Comparison of ENCODE assay signal across 17 cellular contexts in genomic region chr5:174364676-174365075, GRCh38.
DNase-seq lines count a peak whose midpoint lies in the region; ATAC-seq and TF ChIP-seq lines count a peak whose summit lies in the region.
"Had no signal": no experiment of that assay in that cellular context is flagged by ENCODE, and none has a peak within 500 bp of the region (broad histone marks: within the 10 kb centered on the region; RNA-seq: fewer than 3 reads in every experiment).

No MANE protein-coding gene starts in this region.

- TF ChIP-seq POLR2A in breast epithelium (IDR thresholded peaks at IDR 0.05) = no peak

- peak overlapping the region; percentile 43 for H2BK12ac ChIP-seq in trophoblast cell (ENCODE audit: low read length)

- H3K4me2 ChIP-seq in mammary epithelial cell (ENCODE audit: insufficient read depth, low read depth, low read length) (no peak overlapping the region), trophoblast cell (ENCODE audit: low read length) (no peak overlapping the region)
- H3K4me2 ChIP-seq: A549, GM23338 had no signal

- H3K27ac ChIP-seq in mammary epithelial cell (ENCODE audit: insufficient read depth, low read depth, low read length) (no peak overlapping the region), breast epithelium (no peak overlapping the region), epithelial cell of prostate (peak overlapping the region; percentile 26), trophoblast cell (ENCODE audit: low read depth, low read length) (no peak overlapping the region)
- H3K27ac ChIP-seq: 22Rv1, A549, C4-2B had no signal

- H3K9me3 ChIP-seq in mammary epithelial cell (replicated peaks; ENCODE audit: insufficient read depth, low read length) = peaks cover 3% of the 10 kb centered on the region
- H3K9me3 ChIP-seq in breast epithelium = peaks cover 0 to 8% of the 10 kb centered on the region in 2 donors
- H3K9me3 ChIP-seq in trophoblast cell (ENCODE audit: insufficient read depth, low read depth, low read length) = peaks cover 2% of the 10 kb centered on the region

- H2BK5ac ChIP-seq in trophoblast cell (ENCODE audit: low read depth, low read length, poor library complexity) = no peak overlapping the region

- no peak overlapping the region for H3K23ac ChIP-seq in trophoblast cell (ENCODE audit: low read length)

- DNase-seq in mammary epithelial cell (peak; percentile 27), breast epithelium (ENCODE audit: low spot score in 2 of 2) (no peak), epithelial cell of prostate (ENCODE audit: low read depth, low spot score) (peak; percentile 33), trophoblast cell (no peak)
- DNase-seq in central memory CD4-positive, alpha-beta T cell = no peak
- DNase-seq: AML-193; Caco-2; CD4-positive, alpha-beta T cell; GDM1; HCEC 1CT; IMR-90 had no signal

- H3K79me2 ChIP-seq in mammary epithelial cell (ENCODE audit: insufficient read depth, low read length) (no peaks in the 10 kb centered on the region), trophoblast cell (ENCODE audit: control insufficient read depth, insufficient read depth, low read length, poor library complexity) (peaks cover 1% of the 10 kb centered on the region)

- H3K9ac ChIP-seq in mammary epithelial cell (ENCODE audit: insufficient read depth, low read length) = no peak overlapping the region
- no peak overlapping the region for H3K9ac ChIP-seq in trophoblast cell (ENCODE audit: low read length)

- H4K91ac ChIP-seq in trophoblast cell (ENCODE audit: low read depth, low read length) = no peak overlapping the region

- H3K27me3 ChIP-seq in mammary epithelial cell (ENCODE audit: insufficient read depth, low read length) (no peaks in the 10 kb centered on the region), breast epithelium (no peaks in the 10 kb centered on the region), trophoblast cell (ENCODE audit: insufficient read depth, low read length) (no peaks in the 10 kb centered on the region)

- intact Hi-C loops in mammary epithelial cell (cut with micrococcal nuclease) (no loop called here), breast epithelium (cut with DNase I; ENCODE audit: low total_unique reads) (no loop called here)

- H3K14ac ChIP-seq in trophoblast cell (ENCODE audit: low read length) = no peak overlapping the region

- CTCF ChIA-PET in mammary epithelial cell (lab: Charles Lee; ENCODE audit: low non-redundant PET) = no interaction called here

- H2AK5ac ChIP-seq in trophoblast cell (ENCODE audit: low read length) = no peak overlapping the region

- H4K12ac ChIP-seq in trophoblast cell (ENCODE audit: low read depth, low read length) = no peak overlapping the region

- H3K18ac ChIP-seq in trophoblast cell (ENCODE audit: low read length) = no peak overlapping the region

- H3K4me1 ChIP-seq in mammary epithelial cell (ENCODE audit: insufficient read depth, low read length) (no peaks in the 10 kb centered on the region), breast epithelium (no peaks in the 10 kb centered on the region), trophoblast cell (ENCODE audit: control insufficient read depth in 1 of 2, insufficient read depth in 2 of 2, low read length in 2 of 2) (peaks cover 2 to 5% of the 10 kb centered on the region in 2 experiments)
- H3K4me1 ChIP-seq: A549, Caco-2 had no signal

- no peak overlapping the region for H2AFZ ChIP-seq in mammary epithelial cell (ENCODE audit: low read depth, low read length)
- H2AFZ ChIP-seq in trophoblast cell (ENCODE audit: insufficient read depth, low read length, poor library complexity) = no peak overlapping the region
- H2AFZ ChIP-seq: GM23338 had no signal

- H3K4me3 ChIP-seq in mammary epithelial cell (replicated peaks in 1 of 3; ENCODE audit: insufficient read depth in 1 of 3, low read depth in 2 of 3, low read length in 3 of 3) (no peak overlapping the region), breast epithelium (no peak overlapping the region), trophoblast cell (ENCODE audit: low read depth, low read length) (no peak overlapping the region)
- H3K4me3 ChIP-seq: A549, GM23338 had no signal

- H3K4ac ChIP-seq in trophoblast cell (ENCODE audit: low read depth, low read length) = peak overlapping the region; percentile 6

- 58% methylated on average over 2 of the region's 2 CpGs for WGBS in mammary epithelial cell (ENCODE audit: low coverage, missing lambda C conversion rate)
- WGBS in trophoblast cell (ENCODE audit: extremely low coverage, insufficient coverage, insufficient read length) = no CpG with 5 or more reads among the region's 2 CpGs

- no TSS peak for BruUV-seq in mammary epithelial cell (replicated peaks; lab: Mats Ljungman, UMichigan)

- TF ChIP-seq CTCF in mammary epithelial cell (conservative IDR thresholded peaks at IDR 0.05 in 1 of 2, IDR thresholded peaks at IDR 0.05 in 1 of 2; ENCODE audit: extremely low read depth in 1 of 2, insufficient read depth in 1 of 2, low read depth in 1 of 2, low read length in 2 of 2) (no peak), breast epithelium (IDR thresholded peaks at IDR 0.05) (no peak)

- H4K20me1 ChIP-seq in mammary epithelial cell (ENCODE audit: insufficient read depth, low read length) = no peaks in the 10 kb centered on the region

- H4K8ac ChIP-seq in trophoblast cell (ENCODE audit: low read depth, low read length) = no peak overlapping the region

- peak overlapping the region; percentile 63 for H2BK120ac ChIP-seq in trophoblast cell (ENCODE audit: insufficient read depth, low read length, poor library complexity)

- H3K79me1 ChIP-seq in trophoblast cell (ENCODE audit: low read length) = peaks cover 15% of the 10 kb centered on the region

- dilution Hi-C loops in mammary epithelial cell (cut with HindIII; ENCODE audit: low sequenced_read_pairs) = no loop called here

- in situ Hi-C loops in mammary epithelial cell (cut with MboI; ENCODE audit: low sequenced_read_pairs in 2 of 2) = no loop called here

- H3K36me3 ChIP-seq in mammary epithelial cell (ENCODE audit: insufficient read depth, low read length) (no peaks in the 10 kb centered on the region), breast epithelium (no peaks in the 10 kb centered on the region), trophoblast cell (ENCODE audit: control insufficient read depth in 1 of 2, insufficient read depth in 2 of 2, low read length in 2 of 2) (no peaks in the 10 kb centered on the region)

- ATAC-seq in GM21528 (IDR thresholded peaks at IDR 0.05; ENCODE audit: low FRiP score, unreplicated experiment) (no peak), HG03135 (IDR thresholded peaks at IDR 0.05; ENCODE audit: unreplicated experiment) (no peak)
- ATAC-seq: A549, GM23338 had no signal

Comparison
In these comparisons a context has a peak if more than half of its experiments do, and no peak if none do; other contexts are left out.
1. DNase-seq: peak in mammary epithelial cell (single experiment) and epithelial cell of prostate (single experiment); none in breast epithelium (0 of 2), trophoblast cell (0 of 2) and central memory CD4-positive, alpha-beta T cell (single experiment).